In genomic region chr9:93988056-93988455, GRCh38 we compare ENCODE assay signal across 32 cellular contexts. TPM values are rescaled to one million over a fixed set of nuclear protein-coding genes. Genes with fewer than 3 reads are reported as not detected.
"Had no signal": no experiment of that assay in that cellular context is flagged by ENCODE, and none has a peak within 500 bp of the region (broad histone marks: within the 10 kb centered on the region; RNA-seq: fewer than 3 reads in every experiment).

No MANE protein-coding gene starts in this region.

- H3K27me3 ChIP-seq: stomach, suprapubic skin, testis, thyroid gland, tibial artery, tibial nerve, upper lobe of left lung, upper lobe of right lung, uterus, vagina had no signal

- DNase-seq: stimulated activated CD4-positive, alpha-beta T cell treated with anti-CD3 and anti-CD28 coated beads, Interleukin-2, amount 100 ng/mL, for 48 hours; stimulated activated CD4-positive, alpha-beta T cell treated with anti-CD3 and anti-CD28 coated beads, Interleukin-4, amount 100 ng/mL, for 1 hour; stimulated activated CD4-positive, alpha-beta T cell treated with anti-CD3 and anti-CD28 coated beads, Interleukin-4, amount 100 ng/mL, for 24 hours; stimulated activated CD4-positive, alpha-beta T cell treated with anti-CD3 and anti-CD28 coated beads, Interleukin-4, amount 100 ng/mL, for 4 hours; stimulated activated CD8-positive, alpha-beta memory T cell treated with anti-CD3 and anti-CD28 coated beads, Interleukin-4, amount 100 ng/mL, for 48 hours; stimulated activated naive B cell treated with anti-CD40 and anti-IgM and Interleukin-4, amounts not matched to agents 10 μg/mL and 1 μg/mL and 100 μg/mL, for 72 hours; stimulated activated naive CD4-positive, alpha-beta T cell; stimulated activated naive CD4-positive, alpha-beta T cell treated with Interleukin-2 at 50 U/mL for 16 hours; stimulated activated naive CD8-positive, alpha-beta T cell treated with anti-CD3 and anti-CD28 coated beads, Interleukin-15, amount 100 ng/mL, for 72 hours; stimulated activated naive CD8-positive, alpha-beta T cell treated with anti-CD3 and anti-CD28 coated beads, Interleukin-15, Interleukin-2, amounts not matched to agents 100 U/mL and 50 U/mL, for 24 hours; stomach; substantia nigra; testis; thyroid gland; tibial artery; transverse colon; trophoblast cell; upper lobe of left lung; upper lobe of right lung; uterus had no signal

- H3K4me3 Mint-ChIP-seq: stimulated activated effector memory CD8-positive, alpha-beta T cell treated with anti-CD3 and anti-CD28 coated beads, Interleukin-12 subunit alpha, Interleukin-12 subunit beta, amount 100 ng/mL, for 72 hours; stimulated activated memory B cell treated with anti-CD40 and anti-IgM and Interleukin-4, amounts not matched to agents 10 μg/mL and 1 μg/mL and 100 μg/mL, for 72 hours; stimulated activated naive B cell treated with anti-CD40 and anti-IgM and Interleukin-4, amounts not matched to agents 10 μg/mL and 1 μg/mL and 100 μg/mL, for 72 hours; stimulated activated naive CD8-positive, alpha-beta T cell treated with anti-CD3 and anti-CD28 coated beads, Interleukin-15, amount 100 ng/mL, for 72 hours; stimulated activated naive CD8-positive, alpha-beta T cell treated with anti-CD3 and anti-CD28 coated beads, Interleukin-15, Interleukin-2, amounts not matched to agents 100 ng/mL and 50 ng/mL, for 24 hours had no signal

- H3K27ac ChIP-seq: stomach, suprapubic skin, testis, thoracic aorta, thyroid gland, tibial artery, tibial nerve, transverse colon, upper lobe of left lung, upper lobe of right lung, uterus, vagina had no signal

- H3K36me3 Mint-ChIP-seq: stimulated activated effector memory CD8-positive, alpha-beta T cell treated with anti-CD3 and anti-CD28 coated beads, Interleukin-12 subunit alpha, Interleukin-12 subunit beta, amount 100 ng/mL, for 72 hours had no signal

- FAIRE-seq: urothelium cell line had no signal

- H3K36me3 ChIP-seq: stomach, suprapubic skin, thoracic aorta, thyroid gland, tibial artery, tibial nerve, transverse colon, upper lobe of left lung, upper lobe of right lung, uterus, vagina had no signal

- H3K4me3 ChIP-seq: stomach, suprapubic skin, testis, thoracic aorta, thyroid gland, tibial artery, tibial nerve, transverse colon, upper lobe of left lung, upper lobe of right lung, uterus, vagina had no signal

- H3K9me3 ChIP-seq: testis, thyroid gland, uterus, vagina had no signal

- H3K4me1 Mint-ChIP-seq: stimulated activated effector memory CD8-positive, alpha-beta T cell treated with anti-CD3 and anti-CD28 coated beads, Interleukin-12 subunit alpha, Interleukin-12 subunit beta, amount 100 ng/mL, for 72 hours; stimulated activated memory B cell treated with anti-CD40 and anti-IgM and Interleukin-4, amounts not matched to agents 10 μg/mL and 1 μg/mL and 100 μg/mL, for 72 hours; stimulated activated naive B cell treated with anti-CD40 and anti-IgM and Interleukin-4, amounts not matched to agents 10 μg/mL and 1 μg/mL and 100 μg/mL, for 72 hours; stimulated activated naive CD8-positive, alpha-beta T cell treated with anti-CD3 and anti-CD28 coated beads, Interleukin-15, amount 100 ng/mL, for 72 hours had no signal

- H3K27ac Mint-ChIP-seq: stimulated activated effector memory CD8-positive, alpha-beta T cell treated with anti-CD3 and anti-CD28 coated beads, Interleukin-12 subunit alpha, Interleukin-12 subunit beta, amount 100 ng/mL, for 72 hours; stimulated activated memory B cell treated with anti-CD40 and anti-IgM and Interleukin-4, amounts not matched to agents 10 μg/mL and 1 μg/mL and 100 μg/mL, for 72 hours; stimulated activated naive B cell treated with anti-CD40 and anti-IgM and Interleukin-4, amounts not matched to agents 10 μg/mL and 1 μg/mL and 100 μg/mL, for 72 hours; stimulated activated naive CD8-positive, alpha-beta T cell treated with anti-CD3 and anti-CD28 coated beads, Interleukin-15, Interleukin-2, amounts not matched to agents 100 ng/mL and 50 ng/mL, for 24 hours had no signal

- H3K4me1 ChIP-seq: suprapubic skin, testis, thyroid gland, tibial artery, tibial nerve, transverse colon, upper lobe of left lung, upper lobe of right lung, uterus, vagina had no signal

- ATAC-seq: stimulated activated effector memory CD8-positive, alpha-beta T cell treated with anti-CD3 and anti-CD28 coated beads, Interleukin-12 subunit alpha, Interleukin-12 subunit beta, amount 100 ng/mL, for 72 hours; stimulated activated memory B cell treated with anti-CD40 and anti-IgM and Interleukin-4, amounts not matched to agents 10 μg/mL and 1 μg/mL and 100 μg/mL, for 72 hours; stimulated activated naive B cell treated with anti-CD40 and anti-IgM and Interleukin-4, amounts not matched to agents 10 μg/mL and 1 μg/mL and 100 μg/mL, for 72 hours; stimulated activated naive CD8-positive, alpha-beta T cell treated with anti-CD3 and anti-CD28 coated beads, Interleukin-15, amount 100 ng/mL, for 72 hours; stimulated activated naive CD8-positive, alpha-beta T cell treated with anti-CD3 and anti-CD28 coated beads, Interleukin-15, Interleukin-2, amounts not matched to agents 100 U/mL and 50 U/mL, for 24 hours; upper lobe of right lung had no signal

RNA-seq across cellular contexts. Expression of gene BARX1, which starts 32.9 kb away (rescaled TPM):
- total RNA-seq: subcutaneous adipose tissue, suprapubic skin, temporal lobe, thoracic aorta, tibial nerve, transverse colon, upper lobe of left lung, upper lobe of right lung, ureter, urinary bladder, vagina had no signal
- polyA plus RNA-seq: urinary bladder had no signal
